In the genomic region with DNA sequence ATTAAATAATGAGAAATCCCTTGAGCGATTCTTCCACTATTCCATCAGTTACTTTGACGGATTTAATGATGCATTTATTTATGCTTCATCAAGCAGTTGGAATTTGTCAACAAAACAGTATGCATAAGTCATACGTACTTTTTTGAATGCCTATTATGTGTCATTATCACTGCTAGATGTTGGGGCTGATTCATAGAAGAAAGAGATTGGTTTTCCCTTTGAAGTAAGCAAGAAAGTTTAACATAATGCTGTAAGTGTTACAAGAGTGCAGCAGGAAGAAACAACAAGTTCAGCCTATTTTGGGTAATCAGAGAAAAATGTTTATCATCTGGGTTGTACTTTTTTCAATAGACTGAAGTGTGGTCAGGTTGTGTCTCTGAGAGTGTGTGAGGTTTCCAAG, we compare ENCODE assay signal across 18 cellular contexts.
A peak's percentile ranks its signal among the peaks of the same experiment; 100 is the strongest.
DNase-seq lines count a peak whose midpoint lies in the region; ATAC-seq, FAIRE-seq and TF ChIP-seq lines count a peak whose summit lies in the region.
"Had no signal": no experiment of that assay in that cellular context is flagged by ENCODE, and none has a peak within 500 bp of the region (broad histone marks: within the 10 kb centered on the region; RNA-seq: fewer than 3 reads in every experiment).

No MANE protein-coding gene starts in this region.

- no peaks in the 10 kb centered on the region for H3K79me2 ChIP-seq in astrocyte (ENCODE audit: insufficient read depth, low read length)
- H3K79me2 ChIP-seq: parathyroid adenoma had no signal

- H3K27me3 Mint-ChIP-seq in astrocyte (ENCODE audit: low read depth, unreplicated experiment), result peaks cover 2% of the 10 kb centered on the region
- H3K27me3 Mint-ChIP-seq: activated T-cell treated with anti-CD3 and anti-CD28 coated beads, Interleukin-2, amount 50 U/mL, for 24 hours had no signal

- no peaks in the 10 kb centered on the region for H3K36me3 ChIP-seq in astrocyte (ENCODE audit: insufficient read depth, low read length)
- H3K36me3 ChIP-seq in upper lobe of right lung, result no peaks in the 10 kb centered on the region
- H3K36me3 ChIP-seq: spleen, vagina had no signal

- H3K27ac ChIP-seq in astrocyte (ENCODE audit: low read depth, low read length), result peak overlapping the region; percentile 2
- no peak overlapping the region for H3K27ac ChIP-seq in upper lobe of right lung
- H3K27ac ChIP-seq: parathyroid adenoma, SK-N-MC, spleen, vagina had no signal

- no peak overlapping the region for H3K9ac ChIP-seq in astrocyte (ENCODE audit: low read length)
- H3K9ac ChIP-seq: parathyroid adenoma had no signal

- intact Hi-C loops in Right ventricle myocardium inferior (cut with DNase I), result no loop called here
- intact Hi-C loops in upper lobe of right lung (cut with DNase I), result no loop called here

- H3K4me3 ChIP-seq in AG10803 (ENCODE audit: low read length) (no peak overlapping the region), astrocyte (ENCODE audit: insufficient read depth, low read depth, low read length) (no peak overlapping the region), upper lobe of right lung (no peak overlapping the region)
- H3K4me3 ChIP-seq: SK-N-MC, spleen, vagina had no signal

- H3K4me2 ChIP-seq in astrocyte (ENCODE audit: low read length), result peak overlapping the region; percentile 50

- peaks cover 23% of the 10 kb centered on the region for H3K4me1 ChIP-seq in astrocyte (ENCODE audit: insufficient read depth, low read length)
- H3K4me1 ChIP-seq in upper lobe of right lung, result no peaks in the 10 kb centered on the region
- H3K4me1 ChIP-seq: parathyroid adenoma had no signal

- no peaks in the 10 kb centered on the region for H4K20me1 ChIP-seq in astrocyte (ENCODE audit: insufficient read depth, low read length)

- no peak for ATAC-seq in Right ventricle myocardium inferior
- no peak for ATAC-seq in upper lobe of right lung
- ATAC-seq: left lobe of liver had no signal

- TF ChIP-seq CTCF in AG10803 (conservative IDR thresholded peaks at IDR 0.05; ENCODE audit: low read length), result no peak
- no peak for TF ChIP-seq CTCF in astrocyte (IDR thresholded peaks at IDR 0.05; ENCODE audit: insufficient read depth, low read depth, low read length)
- no peak for TF ChIP-seq CTCF in upper lobe of right lung (IDR thresholded peaks at IDR 0.05)

- no peak overlapping the region for H2AFZ ChIP-seq in astrocyte (ENCODE audit: low read depth, low read length)
- H2AFZ ChIP-seq: parathyroid adenoma had no signal

- H3K27ac Mint-ChIP-seq in astrocyte (ENCODE audit: unreplicated experiment), result no peak overlapping the region
- H3K27ac Mint-ChIP-seq: activated T-cell treated with anti-CD3 and anti-CD28 coated beads, Interleukin-2, amount 50 U/mL, for 24 hours had no signal

- no peaks in the 10 kb centered on the region for H3K9me3 Mint-ChIP-seq in astrocyte (ENCODE audit: unreplicated experiment)
- H3K9me3 Mint-ChIP-seq: activated T-cell treated with anti-CD3 and anti-CD28 coated beads, Interleukin-2, amount 50 U/mL, for 24 hours had no signal

- DNase-seq in AG10803 (ENCODE audit: low read depth) (peak; percentile 45), LHCN-M2 (ENCODE audit: low read depth) (peak; percentile 70), astrocyte (ENCODE audit: low read depth) (peak; percentile 87), glomerular visceral epithelial cell (ENCODE audit: extremely low spot score) (peak; percentile 60), Right ventricle myocardium inferior (ENCODE audit: missing footprints) (no peak), AG08396 (ENCODE audit: low spot score) (no peak), upper lobe of right lung (no peak)
- DNase-seq in stimulated activated CD4-positive, alpha-beta T cell treated with anti-CD3 and anti-CD28 coated beads, Interleukin-2, amount 100 ng/mL, for 48 hours, result no peak
- DNase-seq: activated T-cell treated with anti-CD3 and anti-CD28 coated beads, Interleukin-2, amount 50 U/mL, for 24 hours; IMR-90; NCI-H1092 treated with DMSO at 0.1 percent for 48 hours; NCI-H2171 treated with DMSO at 0.1 percent for 48 hours; spleen had no signal

- no peaks in the 10 kb centered on the region for H3K27me3 ChIP-seq in astrocyte (ENCODE audit: insufficient read depth, low read length)
- H3K27me3 ChIP-seq in upper lobe of right lung, result no peaks in the 10 kb centered on the region
- H3K27me3 ChIP-seq: spleen, vagina had no signal

- no peaks in the 10 kb centered on the region for H3K36me3 Mint-ChIP-seq in astrocyte (ENCODE audit: low read depth, unreplicated experiment)

- peaks cover 9% of the 10 kb centered on the region for H3K4me1 Mint-ChIP-seq in astrocyte (ENCODE audit: low read depth, unreplicated experiment)

- FAIRE-seq in astrocyte (lab: Jason Lieb, UNC), result peak; percentile 56
- FAIRE-seq: endothelial cell of umbilical vein had no signal

- H3K4me3 Mint-ChIP-seq in astrocyte (ENCODE audit: unreplicated experiment), result no peak overlapping the region
- H3K4me3 Mint-ChIP-seq: activated T-cell treated with anti-CD3 and anti-CD28 coated beads, Interleukin-2, amount 50 U/mL, for 24 hours had no signal

- no peaks in the 10 kb centered on the region for H3K9me3 ChIP-seq in astrocyte (ENCODE audit: insufficient read depth, low read depth, low read length)
- H3K9me3 ChIP-seq in upper lobe of right lung, result no peaks in the 10 kb centered on the region
- H3K9me3 ChIP-seq: spleen, vagina had no signal

Comparison
In these comparisons a context has a peak if more than half of its experiments do, and no peak if none do; other contexts are left out.
1. DNase-seq: peak in AG10803 (single experiment), LHCN-M2 (single experiment), astrocyte (single experiment) and glomerular visceral epithelial cell (single experiment); none in stimulated activated CD4-positive, alpha-beta T cell treated with anti-CD3 and anti-CD28 coated beads, Interleukin-2, amount 100 ng/mL, for 48 hours (0 of 2), Right ventricle myocardium inferior (single experiment), AG08396 (single experiment) and upper lobe of right lung (single experiment).